30 cellular contexts compared by ENCODE assay signal in the genomic region with DNA sequence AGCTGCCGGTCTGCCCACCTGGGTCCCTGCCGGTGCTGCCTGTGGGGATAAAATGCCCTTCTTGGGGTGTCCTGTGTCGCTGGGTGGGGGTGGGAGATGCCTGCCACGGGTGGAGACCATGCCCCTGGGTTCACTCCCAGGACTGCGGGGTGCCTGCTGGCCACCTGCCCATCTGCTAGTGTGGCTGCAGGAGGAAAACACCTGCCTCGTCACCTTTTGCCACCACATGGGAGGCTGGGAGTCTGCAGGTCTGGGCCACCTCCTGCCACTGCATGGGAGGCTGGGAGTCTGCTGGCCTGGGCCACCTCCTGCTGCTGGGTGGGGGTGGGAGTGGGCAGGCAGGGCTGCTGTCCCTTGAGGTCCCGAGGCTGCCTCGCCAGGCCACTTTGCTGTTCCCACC.
"Had no signal": no experiment of that assay in that cellular context is flagged by ENCODE, and none has a peak within 500 bp of the region (broad histone marks: within the 10 kb centered on the region; RNA-seq: fewer than 3 reads in every experiment).

No MANE protein-coding gene starts in this region.

- H3K27ac ChIP-seq: heart right ventricle, hepatocyte, left lung, lower lobe of right lung, neural progenitor cell, pancreas, psoas muscle, skin epidermis, stomach, testis, thyroid gland, transverse colon, upper lobe of left lung, vagina had no signal

- H3K27me3 ChIP-seq: heart right ventricle, hepatocyte, left lung, neural progenitor cell, pancreas, stomach, testis, thyroid gland, transverse colon, upper lobe of left lung, vagina had no signal

- H3K4me3 ChIP-seq: heart right ventricle, hepatocyte, left lung, lower lobe of right lung, neural progenitor cell, pancreas, psoas muscle, skin epidermis, stomach, testis, thyroid gland, transverse colon, upper lobe of left lung, vagina had no signal

- H3K4me2 ChIP-seq: hepatocyte, neural progenitor cell had no signal

- H3K36me3 ChIP-seq: heart right ventricle, left lung, lower lobe of right lung, neural progenitor cell, pancreas, stomach, thyroid gland, transverse colon, upper lobe of left lung, vagina had no signal

- H2AFZ ChIP-seq: hepatocyte, neural progenitor cell had no signal

- H3K79me2 ChIP-seq: hepatocyte had no signal

- ATAC-seq: heart right ventricle; left colon; left lung; lower lobe of right lung; natural killer cell; pancreas; psoas muscle; right cardiac atrium; sciatic nerve; stimulated activated naive B cell treated with anti-CD40 and anti-IgM and Interleukin-4, amounts not matched to agents 10 μg/mL and 1 μg/mL and 100 μg/mL, for 72 hours; stimulated activated naive CD8-positive, alpha-beta T cell treated with anti-CD3 and anti-CD28 coated beads, Interleukin-15, Interleukin-2, amounts not matched to agents 100 U/mL and 50 U/mL, for 24 hours had no signal

- H3K9ac ChIP-seq: neural progenitor cell had no signal

- DNase-seq: heart right ventricle; kidney glomerular epithelial cell; left colon; left lung; lower lobe of right lung; mammary epithelial cell; mesenchymal stem cell; naive B cell; natural killer cell; nephron progenitor cell; stimulated activated CD4-positive, alpha-beta T cell treated with anti-CD3 and anti-CD28 coated beads, Interleukin-12 subunit alpha, Interleukin-12 subunit beta, amount 100 ng/mL, for 4 hours; stimulated activated CD4-positive, alpha-beta T cell treated with anti-CD3 and anti-CD28 coated beads, Interleukin-15, amount 100 ng/mL, for 24 hours; stimulated activated CD4-positive, alpha-beta T cell treated with anti-CD3 and anti-CD28 coated beads, Interleukin-2, amount 100 ng/mL, for 24 hours; stimulated activated CD4-positive, alpha-beta T cell treated with anti-CD3 and anti-CD28 coated beads, Interleukin-4, amount 100 ng/mL, for 1 hour; stimulated activated naive B cell treated with anti-CD40 and anti-IgM and Interleukin-4, amounts not matched to agents 10 μg/mL and 1 μg/mL and 100 μg/mL, for 72 hours; stimulated activated naive CD8-positive, alpha-beta T cell treated with anti-CD3 and anti-CD28 coated beads, Interleukin-15, Interleukin-2, amounts not matched to agents 100 U/mL and 50 U/mL, for 24 hours; stomach; testis; thyroid gland; transverse colon had no signal

- H3K4me1 ChIP-seq: heart right ventricle, left lung, lower lobe of right lung, neural progenitor cell, pancreas, psoas muscle, stomach, testis, thyroid gland, transverse colon, upper lobe of left lung, vagina had no signal

- FAIRE-seq: keratinocyte, pancreas had no signal

- H3K9me3 ChIP-seq: left lung, lower lobe of right lung, pancreas, psoas muscle, stomach, testis, thyroid gland, transverse colon, upper lobe of left lung, vagina had no signal
